Comparison of ENCODE assay signal across 11 cellular contexts in the genomic region with DNA sequence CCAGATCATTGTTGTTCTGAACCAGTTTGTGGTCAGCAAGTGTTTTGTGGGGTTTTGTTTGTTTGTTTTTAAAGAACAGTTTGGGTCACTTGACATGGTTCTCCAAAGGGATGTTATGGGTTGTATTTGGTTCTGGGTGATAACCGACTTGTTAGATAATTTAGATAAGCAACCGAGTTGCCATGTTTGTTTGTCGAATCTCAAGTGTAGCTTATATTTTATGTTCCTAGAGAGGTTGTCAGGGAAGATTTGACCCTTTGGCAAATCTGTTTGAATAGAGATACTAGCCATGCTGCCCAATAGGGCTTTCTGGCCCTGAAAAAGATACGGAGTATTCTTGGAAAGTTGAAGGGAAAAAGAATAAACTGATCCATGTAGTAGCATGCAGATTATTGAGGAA.
"Had no signal": no experiment of that assay in that cellular context is flagged by ENCODE, and none has a peak within 500 bp of the region (broad histone marks: within the 10 kb centered on the region; RNA-seq: fewer than 3 reads in every experiment).

No MANE protein-coding gene starts in this region.

- H3K27ac ChIP-seq: coronary artery, left lung, skin epidermis, tibial artery, uterus had no signal

- H3K27me3 ChIP-seq: left lung, tibial artery, uterus had no signal

- H3K4me3 ChIP-seq: coronary artery, left lung, skin epidermis, tibial artery, uterus had no signal

- H3K36me3 ChIP-seq: uterus had no signal

- H3K27me3 Mint-ChIP-seq: activated CD4-positive, alpha-beta memory T cell treated with anti-CD3 and anti-CD28 coated beads for 36 hours had no signal

- H3K4me3 Mint-ChIP-seq: activated CD4-positive, alpha-beta memory T cell treated with anti-CD3 and anti-CD28 coated beads for 36 hours had no signal

- H3K9me3 Mint-ChIP-seq: activated CD4-positive, alpha-beta memory T cell treated with anti-CD3 and anti-CD28 coated beads for 36 hours had no signal

- DNase-seq: activated CD4-positive, alpha-beta memory T cell treated with anti-CD3 and anti-CD28 coated beads for 36 hours; activated effector memory CD4-positive, alpha-beta T cell treated with Interleukin-2 at 50 U/mL for 16 hours; caudate nucleus; effector CD4-positive, alpha-beta T cell; left lung; mesendoderm; T1000; tibial artery; uterus had no signal

- ATAC-seq: left lung had no signal

- H3K9me3 ChIP-seq: left lung, tibial artery, uterus had no signal
